Comparison of ENCODE assay signal across 15 cellular contexts in the genomic region with DNA sequence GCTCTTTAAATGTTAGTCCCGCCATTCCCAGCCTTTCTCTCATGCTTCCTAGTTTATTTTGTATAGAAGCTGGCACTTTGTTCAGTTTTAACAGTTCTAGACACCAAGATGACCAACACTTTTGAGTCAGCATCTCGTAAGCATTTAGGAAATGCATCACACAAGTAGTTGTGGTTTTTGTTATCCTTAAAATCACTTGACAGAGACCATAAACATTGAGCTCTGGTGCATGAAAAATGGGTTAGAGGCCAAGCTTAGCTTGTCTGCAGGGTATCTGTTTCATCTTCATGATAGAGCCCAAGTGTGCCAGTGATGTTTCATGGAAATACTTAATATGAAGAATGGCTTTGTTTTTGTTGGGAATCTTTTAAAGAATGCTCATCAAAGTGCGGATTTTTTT.
A peak's percentile ranks its signal among the peaks of the same experiment; 100 is the strongest.
DNase-seq lines count a peak whose midpoint lies in the region; ATAC-seq and TF ChIP-seq lines count a peak whose summit lies in the region.
"Had no signal": no experiment of that assay in that cellular context is flagged by ENCODE, and none has a peak within 500 bp of the region (broad histone marks: within the 10 kb centered on the region; RNA-seq: fewer than 3 reads in every experiment).

No MANE protein-coding gene starts in this region.

- CTCF ChIA-PET in AG04450 (lab: Charles Lee) = interaction anchor here (1.4 kb wide), 1 partner anchor 12 kb away, joined by 3 read pairs; no protein-coding TSS in a partner anchor

- DNase-seq in AG04450 (ENCODE audit: low read depth, low spot score) = peak; percentile 51
- DNase-seq in HS-27A (ENCODE audit: low read depth) = peak; percentile 19
- peak; percentile 87 for DNase-seq in astrocyte of the spinal cord (ENCODE audit: low read depth, low spot score)
- DNase-seq in kidney tubule cell (ENCODE audit: low spot score) = peak; percentile 77
- DNase-seq in NCI-H446 treated with DMSO at 0.1 percent for 48 hours (lab: John Stamatoyannopoulos, UW) = no peak
- DNase-seq in HUDEP-2 (lab: John Stamatoyannopoulos, UW; ENCODE audit: unreplicated experiment in 76 of 76) = no peak
- no peak for DNase-seq in retina
- DNase-seq: activated CD4-positive, alpha-beta T cell treated with anti-CD3 and anti-CD28 coated beads, Interleukin-2, amount 10 ng/mL, durations not matched to agents 24 days and 14 days; activated naive CD4-positive, alpha-beta T cell treated with Interleukin-2 at 50 U/mL for 16 hours; C1 segment of cervical spinal cord; NCI-H748 treated with DMSO at 0.1 percent for 48 hours; stimulated activated naive CD8-positive, alpha-beta T cell treated with anti-CD3 and anti-CD28 coated beads, Interleukin-15, Interleukin-2, amounts not matched to agents 100 U/mL and 50 U/mL, for 24 hours had no signal

- ATAC-seq in GM18909 (IDR thresholded peaks at IDR 0.05; ENCODE audit: poor library complexity, unreplicated experiment) = no peak
- ATAC-seq: natural killer cell treated with Interleukin-12 subunit alpha and Interleukin-12 subunit beta and Interleukin-15 and Interleukin-18, amount 100 ng/mL, for 72 hours; stimulated activated naive CD8-positive, alpha-beta T cell treated with anti-CD3 and anti-CD28 coated beads, Interleukin-15, Interleukin-2, amounts not matched to agents 100 U/mL and 50 U/mL, for 24 hours had no signal

- POLR2A ChIA-PET in AG04450 (lab: Yijun Ruan, JAX) = no interaction called here

- TF ChIP-seq CTCF in AG04450 (IDR thresholded peaks at IDR 0.05; ENCODE audit: low read depth, low read length) = no peak
- TF ChIP-seq CTCF in astrocyte of the spinal cord (IDR thresholded peaks at IDR 0.05; ENCODE audit: low read depth, low read length) = no peak

- in situ Hi-C loops in astrocyte of the spinal cord (cut with HindIII; ENCODE audit: low sequenced_read_pairs) = no loop called here

- H3K4me3 ChIP-seq in AG04450 (ENCODE audit: low read depth, low read length) = no peak overlapping the region
- no peak overlapping the region for H3K4me3 ChIP-seq in astrocyte of the spinal cord (ENCODE audit: low read depth, low read length)

- no peaks in the 10 kb centered on the region for H3K27me3 ChIP-seq in AG04450 (ENCODE audit: control insufficient read depth, insufficient read depth, low read length)

- no peak overlapping the region for H3K27ac ChIP-seq in AG04450 (ENCODE audit: low read depth, low read length)
- H3K27ac ChIP-seq: HL-60 had no signal

- no peaks in the 10 kb centered on the region for H3K9me3 ChIP-seq in AG04450 (ENCODE audit: control insufficient read depth, insufficient read depth, low read length)

Comparison
In these comparisons a context has a peak if more than half of its experiments do, and no peak if none do; other contexts are left out.
1. DNase-seq: peak in AG04450 (single experiment), HS-27A (single experiment), astrocyte of the spinal cord (single experiment) and kidney tubule cell (single experiment); none in NCI-H446 treated with DMSO at 0.1 percent for 48 hours (single experiment), HUDEP-2 (0 of 76) and retina (single experiment).